ENCODE assay signal across 18 cellular contexts in genomic region chr2:16123881-16124780, GRCh38.
DNase-seq lines count a peak whose midpoint lies in the region; ATAC-seq and TF ChIP-seq lines count a peak whose summit lies in the region.
"Had no signal": no experiment of that assay in that cellular context is flagged by ENCODE, and none has a peak within 500 bp of the region (broad histone marks: within the 10 kb centered on the region; RNA-seq: fewer than 3 reads in every experiment).

No MANE protein-coding gene starts in this region.

- WGBS in endodermal cell (ENCODE audit: insufficient coverage in 1 of 2, insufficient read length in 1 of 2), 2 experiments = 92% methylated on average over 9 of the region's 9 CpGs
- WGBS in transverse colon (ENCODE audit: low coverage in 1 of 2), 2 donors = 59 to 61% methylated on average over 2 to 9 of the region's 9 CpGs

- no peaks in the 10 kb centered on the region for H3K27me3 ChIP-seq in endodermal cell (ENCODE audit: control insufficient read depth, insufficient read depth, low read length, poor library complexity, severe bottlenecking)
- no peaks in the 10 kb centered on the region for H3K27me3 ChIP-seq in transverse colon

- H3K9me3 ChIP-seq in endodermal cell (ENCODE audit: control insufficient read depth, low read length) (peaks cover 6% of the 10 kb centered on the region), mucosa of descending colon (no peaks in the 10 kb centered on the region), transverse colon (no peaks in the 10 kb centered on the region)

- intact Hi-C loops in mucosa of descending colon (cut with DNase I, micrococcal nuclease) (no loop called here), transverse colon (cut with DNase I; ENCODE audit: low total_unique reads) (no loop called here)
- intact Hi-C loops in activated CD8-positive, alpha-beta T cell treated with anti-CD3 and anti-CD28 coated beads for 36 hours (cut with micrococcal nuclease) = no loop called here

- POLR2A ChIA-PET in activated CD8-positive, alpha-beta T cell treated with anti-CD3 and anti-CD28 coated beads for 36 hours (lab: Charles Lee) = no interaction called here

- no peak overlapping the region for H3K4me3 ChIP-seq in endodermal cell (ENCODE audit: low read length)
- no peak overlapping the region for H3K4me3 ChIP-seq in mucosa of descending colon
- H3K4me3 ChIP-seq in transverse colon = no peak overlapping the region

- no peaks in the 10 kb centered on the region for H3K36me3 ChIP-seq in endodermal cell (ENCODE audit: control insufficient read depth, insufficient read depth, low read length)
- no peaks in the 10 kb centered on the region for H3K36me3 ChIP-seq in mucosa of descending colon (ENCODE audit: low read depth)
- H3K36me3 ChIP-seq in transverse colon = no peaks in the 10 kb centered on the region

- TF ChIP-seq CTCF in endodermal cell (conservative IDR thresholded peaks at IDR 0.05) = no peak
- no peak for TF ChIP-seq CTCF in mucosa of descending colon (IDR thresholded peaks at IDR 0.05)
- TF ChIP-seq CTCF in transverse colon (IDR thresholded peaks at IDR 0.05) = no peak
- TF ChIP-seq CTCF in activated CD8-positive, alpha-beta T cell treated with anti-CD3 and anti-CD28 coated beads for 36 hours (IDR thresholded peaks at IDR 0.05) = no peak

- no peaks in the 10 kb centered on the region for H3K4me1 ChIP-seq in endodermal cell (ENCODE audit: control insufficient read depth, insufficient read depth, low read length)
- H3K4me1 ChIP-seq in mucosa of descending colon (ENCODE audit: low read depth) = peaks cover 20% of the 10 kb centered on the region
- H3K4me1 ChIP-seq in transverse colon = peaks cover 3 to 33% (median 23%) of the 10 kb centered on the region in 4 donors

- in situ Hi-C loops in transverse colon (cut with MboI; ENCODE audit: low pct_ligation_motif_present in 1 of 4, low pct_unique_long_range_greater_than_20kb in 1 of 4, low sequenced_read_pairs in 3 of 4) = no loop called here

- DNase-seq in SK-N-DZ (ENCODE audit: low spot score) (peak; percentile 99), endodermal cell (peak; percentile 24), mucosa of descending colon (no peak), transverse colon (no peak), midbrain (lab: John Stamatoyannopoulos, UW) (no peak)
- no peak for DNase-seq in activated CD4-positive, CD25-positive, alpha-beta regulatory T cell treated with anti-CD3 and anti-CD28 coated beads, Interleukin-2, amount 50 U/mL, for 72 hours
- DNase-seq in activated CD8-positive, alpha-beta T cell treated with anti-CD3 and anti-CD28 coated beads for 36 hours = no peak
- DNase-seq: C1 segment of cervical spinal cord, DMS79, H7, HFFc6, KBM-7, NCI-H1105 treated with DMSO at 0.1 percent for 48 hours, NCI-H1694, NCI-H510A treated with DMSO at 0.1 percent for 48 hours, RPMI8226, SHP77 treated with DMSO at 0.1 percent for 48 hours had no signal

- H3K4me3 Mint-ChIP-seq in endodermal cell = no peak overlapping the region
- no peak overlapping the region for H3K4me3 Mint-ChIP-seq in activated CD8-positive, alpha-beta T cell treated with anti-CD3 and anti-CD28 coated beads for 36 hours
- H3K4me3 Mint-ChIP-seq: HFFc6 had no signal

- peaks cover 11% of the 10 kb centered on the region for H3K4me1 Mint-ChIP-seq in endodermal cell
- no peaks in the 10 kb centered on the region for H3K4me1 Mint-ChIP-seq in activated CD8-positive, alpha-beta T cell treated with anti-CD3 and anti-CD28 coated beads for 36 hours (ENCODE audit: low read depth)

- peak; percentile 76 for ATAC-seq in mucosa of descending colon
- no peak for ATAC-seq in activated CD8-positive, alpha-beta T cell treated with anti-CD3 and anti-CD28 coated beads for 36 hours
- ATAC-seq: HepG2 had no signal

- TF ChIP-seq EP300 in transverse colon (IDR thresholded peaks at IDR 0.05; ENCODE audit: low read depth) = no peak

- no peak overlapping the region for H3K27ac Mint-ChIP-seq in endodermal cell
- H3K27ac Mint-ChIP-seq in activated CD8-positive, alpha-beta T cell treated with anti-CD3 and anti-CD28 coated beads for 36 hours = no peak overlapping the region
- H3K27ac Mint-ChIP-seq: HFFc6 had no signal

- no peak overlapping the region for H3K9ac ChIP-seq in endodermal cell (ENCODE audit: extremely low read depth, low read length, poor library complexity, severe bottlenecking)

- H3K36me3 Mint-ChIP-seq in endodermal cell (ENCODE audit: low read depth) = peaks cover 2% of the 10 kb centered on the region
- H3K36me3 Mint-ChIP-seq in activated CD8-positive, alpha-beta T cell treated with anti-CD3 and anti-CD28 coated beads for 36 hours (ENCODE audit: low read depth) = no peaks in the 10 kb centered on the region

- TF ChIP-seq POLR2A in transverse colon (IDR thresholded peaks at IDR 0.05) = no peak

- H3K9me3 Mint-ChIP-seq in endodermal cell = peaks cover 11% of the 10 kb centered on the region
- H3K9me3 Mint-ChIP-seq in activated CD8-positive, alpha-beta T cell treated with anti-CD3 and anti-CD28 coated beads for 36 hours = peaks cover 3% of the 10 kb centered on the region

- H3K27me3 Mint-ChIP-seq in endodermal cell (ENCODE audit: insufficient read depth) = no peaks in the 10 kb centered on the region
- H3K27me3 Mint-ChIP-seq in activated CD8-positive, alpha-beta T cell treated with anti-CD3 and anti-CD28 coated beads for 36 hours = no peaks in the 10 kb centered on the region

- CTCF ChIA-PET in activated CD8-positive, alpha-beta T cell treated with anti-CD3 and anti-CD28 coated beads for 36 hours (lab: Charles Lee) = interaction anchor here (1.2 kb wide), 1 partner anchor 485 kb away, joined by 3 read pairs; no protein-coding TSS in a partner anchor

- no peak overlapping the region for H3K27ac ChIP-seq in endodermal cell (ENCODE audit: low read depth, low read length)
- H3K27ac ChIP-seq in transverse colon = peak overlapping the region; percentile 24 to 66 (median 58)

Comparison
In these comparisons a context has a peak if more than half of its experiments do, and no peak if none do; other contexts are left out.
1. DNase-seq: peak in SK-N-DZ (single experiment) and endodermal cell (single experiment); none in mucosa of descending colon (0 of 3), transverse colon (single experiment), activated CD4-positive, CD25-positive, alpha-beta regulatory T cell treated with anti-CD3 and anti-CD28 coated beads, Interleukin-2, amount 50 U/mL, for 72 hours (single experiment), activated CD8-positive, alpha-beta T cell treated with anti-CD3 and anti-CD28 coated beads for 36 hours (single experiment) and midbrain (single experiment).